1 cellular context compared by ENCODE assay signal in the genomic region with DNA sequence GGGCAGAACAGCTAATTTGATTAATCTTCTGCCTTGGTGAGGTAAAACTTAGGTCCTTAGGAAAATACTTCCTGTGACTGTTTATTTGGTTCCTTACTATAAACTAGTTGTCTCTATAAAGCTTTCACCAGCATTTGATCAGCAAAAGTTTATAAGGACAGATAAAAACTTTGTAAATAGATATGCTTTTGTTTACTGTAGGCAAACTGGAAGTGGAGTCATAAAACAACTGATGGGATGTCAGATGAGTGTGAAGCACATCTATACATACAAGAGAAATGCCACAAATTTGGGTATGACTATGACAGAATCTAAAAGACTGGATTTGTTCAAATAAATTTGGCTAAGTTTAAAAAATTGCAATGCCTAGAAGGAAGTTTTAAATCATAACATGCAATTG.
TF ChIP-seq lines count a peak whose summit lies in the region.

No MANE protein-coding gene starts in this region.

TF ChIP-seq in SK-N-SH treated with all-trans-retinoic acid at 6 μM for 48 hours, 23 proteins besides CTCF, POLR2A, EP300 and RAD21 (continued from another document):
- TF ChIP-seq TSHZ2 (CRISPR knock-in tag; IDR thresholded peaks at IDR 0.05) = no peak
- TF ChIP-seq ESRRG (CRISPR knock-in tag; IDR thresholded peaks at IDR 0.05) = no peak
- TF ChIP-seq, protein P1, sequence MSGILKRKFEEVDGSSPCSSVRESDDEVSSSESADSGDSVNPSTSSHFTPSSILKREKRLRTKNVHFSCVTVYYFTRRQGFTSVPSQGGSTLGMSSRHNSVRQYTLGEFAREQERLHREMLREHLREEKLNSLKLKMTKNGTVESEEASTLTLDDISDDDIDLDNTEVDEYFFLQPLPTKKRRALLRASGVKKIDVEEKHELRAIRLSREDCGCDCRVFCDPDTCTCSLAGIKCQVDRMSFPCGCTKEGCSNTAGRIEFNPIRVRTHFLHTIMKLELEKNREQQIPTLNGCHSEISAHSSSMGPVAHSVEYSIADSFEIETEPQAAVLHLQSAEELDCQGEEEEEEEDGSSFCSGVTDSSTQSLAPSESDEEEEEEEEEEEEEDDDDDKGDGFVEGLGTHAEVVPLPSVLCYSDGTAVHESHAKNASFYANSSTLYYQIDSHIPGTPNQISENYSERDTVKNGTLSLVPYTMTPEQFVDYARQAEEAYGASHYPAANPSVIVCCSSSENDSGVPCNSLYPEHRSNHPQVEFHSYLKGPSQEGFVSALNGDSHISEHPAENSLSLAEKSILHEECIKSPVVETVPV (CRISPR knock-in tag; IDR thresholded peaks at IDR 0.05) = no peak
- TF ChIP-seq GLIS3 (CRISPR knock-in tag; IDR thresholded peaks at IDR 0.05) = no peak
- no peak for TF ChIP-seq TOX (CRISPR knock-in tag; IDR thresholded peaks at IDR 0.05; ENCODE audit: borderline replicate concordance)
- no peak for TF ChIP-seq ZNF8 (CRISPR knock-in tag; IDR thresholded peaks at IDR 0.05)
- TF ChIP-seq ZNF565 (CRISPR knock-in tag; conservative IDR thresholded peaks at IDR 0.05; ENCODE audit: low read depth) = no peak
- TF ChIP-seq BACH2 (CRISPR knock-in tag; IDR thresholded peaks at IDR 0.05; ENCODE audit: borderline replicate concordance) = no peak
- TF ChIP-seq, protein P2, sequence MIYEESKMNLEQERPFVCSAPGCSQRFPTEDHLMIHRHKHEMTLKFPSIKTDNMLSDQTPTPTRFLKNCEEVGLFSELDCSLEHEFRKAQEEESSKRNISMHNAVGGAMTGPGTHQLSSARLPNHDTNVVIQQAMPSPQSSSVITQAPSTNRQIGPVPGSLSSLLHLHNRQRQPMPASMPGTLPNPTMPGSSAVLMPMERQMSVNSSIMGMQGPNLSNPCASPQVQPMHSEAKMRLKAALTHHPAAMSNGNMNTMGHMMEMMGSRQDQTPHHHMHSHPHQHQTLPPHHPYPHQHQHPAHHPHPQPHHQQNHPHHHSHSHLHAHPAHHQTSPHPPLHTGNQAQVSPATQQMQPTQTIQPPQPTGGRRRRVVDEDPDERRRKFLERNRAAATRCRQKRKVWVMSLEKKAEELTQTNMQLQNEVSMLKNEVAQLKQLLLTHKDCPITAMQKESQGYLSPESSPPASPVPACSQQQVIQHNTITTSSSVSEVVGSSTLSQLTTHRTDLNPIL (CRISPR knock-in tag; IDR thresholded peaks at IDR 0.05; ENCODE audit: low read depth) = no peak
- TF ChIP-seq SNAI2 (CRISPR knock-in tag; IDR thresholded peaks at IDR 0.05) = no peak
- TF ChIP-seq ZFP30 (CRISPR knock-in tag; IDR thresholded peaks at IDR 0.05) = no peak
TF ChIP-seq in SK-N-SH treated with all-trans-retinoic acid at 6 μM for 48 hours: peak in this region for 0.
